ENCODE assay signal across 8 cellular contexts in the genomic region with DNA sequence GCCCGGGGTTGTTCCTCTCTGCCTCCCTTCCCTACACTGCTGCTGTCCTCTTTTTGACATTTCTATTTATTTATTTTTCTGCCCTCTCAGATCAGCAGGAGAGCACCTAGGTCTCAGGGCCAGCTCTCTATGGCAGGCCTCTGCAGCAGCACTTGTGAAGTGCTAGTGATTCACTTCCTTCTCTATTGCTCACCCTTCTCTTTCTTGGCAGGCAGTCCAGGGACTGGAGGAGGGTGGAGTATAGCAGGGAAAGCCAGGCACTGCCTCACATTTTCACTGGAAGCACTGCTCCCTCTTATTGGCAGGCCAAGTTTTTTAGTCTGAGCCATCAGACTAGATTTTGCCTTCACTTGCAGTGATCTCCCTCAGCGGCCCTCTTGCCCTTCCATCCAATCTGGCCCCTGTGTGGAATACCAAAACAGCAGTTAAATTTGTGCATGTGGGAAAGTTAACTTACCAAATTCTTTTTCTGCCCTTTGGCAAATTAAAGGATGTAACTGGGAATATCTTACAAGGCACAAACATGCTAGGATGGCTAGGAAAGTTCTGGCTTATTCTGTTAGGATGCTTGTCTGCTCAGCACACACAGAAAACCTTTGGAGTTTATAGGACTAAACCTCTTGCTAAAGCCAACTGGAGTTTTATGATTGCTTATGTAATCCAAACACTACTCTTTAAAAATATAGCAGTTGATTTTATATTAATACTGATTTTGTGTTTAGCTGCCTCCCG.
A peak's percentile ranks its signal among the peaks of the same experiment; 100 is the strongest.
DNase-seq lines count a peak whose midpoint lies in the region; ATAC-seq and TF ChIP-seq lines count a peak whose summit lies in the region.
"Not testable (repeated sequence)": the region's sequence is repeated elsewhere in the genome, so short reads cannot be mapped to it uniquely, and the experiment has no call there.

No MANE protein-coding gene starts in this region.

- not testable (repeated sequence) for H3K9me3 Mint-ChIP-seq in MCF 10A (ENCODE audit: unreplicated experiment)

- not testable (repeated sequence) for H3K36me3 ChIP-seq in MG63, tibial nerve

- TF ChIP-seq POLR2A in tibial nerve (IDR thresholded peaks at IDR 0.05) = not testable (repeated sequence)

- CTCF ChIA-PET in MCF 10A (lab: Yijun Ruan, JAX) = not testable (repeated sequence)

- peak overlapping the region in 1 of 4 donors; percentile 47 for H3K27ac ChIP-seq in tibial nerve

- H3K27me3 ChIP-seq in MG63, tibial nerve: not testable (repeated sequence)

- peak; percentile 80 for ATAC-seq in left lobe of liver

- H3K4me1 Mint-ChIP-seq in MCF 10A (ENCODE audit: insufficient read depth, unreplicated experiment) = peaks cover 19% of the 10 kb centered on the region

- not testable (repeated sequence) for TF ChIP-seq EP300 in tibial nerve (IDR thresholded peaks at IDR 0.05)

- not testable (repeated sequence) for TF ChIP-seq CTCF in MCF 10A (IDR thresholded peaks at IDR 0.05; ENCODE audit: unreplicated experiment); fibroblast of villous mesenchyme (IDR thresholded peaks at IDR 0.05; ENCODE audit: insufficient read depth, low read depth, low read length); tibial nerve (IDR thresholded peaks at IDR 0.05)

- H3K36me3 Mint-ChIP-seq in MCF 10A (ENCODE audit: insufficient read depth, unreplicated experiment) = not testable (repeated sequence)

- intact Hi-C loops in MCF 10A (cut with micrococcal nuclease); posterior vena cava (cut with DNase I): not testable (repeated sequence)

- not testable (repeated sequence) for H3K4me3 ChIP-seq in MG63; fibroblast of villous mesenchyme (ENCODE audit: low read depth, low read length); tibial nerve

- H3K27ac Mint-ChIP-seq in MCF 10A (ENCODE audit: low read depth, unreplicated experiment) = peak overlapping the region; percentile 91

- DNase-seq in DMS153 (lab: John Stamatoyannopoulos, UW) = peak; percentile 59
- peak; percentile 93 for DNase-seq in MG63
- DNase-seq in T1000 (lab: John Stamatoyannopoulos, UW) = peak; percentile 33
- DNase-seq in MCF 10A (ENCODE audit: unreplicated experiment) = peak; percentile 86
- DNase-seq in fibroblast of villous mesenchyme (ENCODE audit: low read depth) = peak; percentile 18
- not testable (repeated sequence) for DNase-seq in left lobe of liver (ENCODE audit: low spot score)
- peak; percentile 85 for DNase-seq in posterior vena cava (ENCODE audit: low spot score)
- peak; percentile 13 to 64 for DNase-seq in tibial nerve (ENCODE audit: low spot score in 2 of 2)

- POLR2A ChIA-PET in MCF 10A (lab: Yijun Ruan, JAX) = not testable (repeated sequence)

- not testable (repeated sequence) for H3K9me3 ChIP-seq in MG63, tibial nerve

- peaks cover 0 to 11% (median 0%) of the 10 kb centered on the region in 4 donors for H3K4me1 ChIP-seq in tibial nerve

- BruUV-seq in MCF 10A (replicated peaks; lab: Mats Ljungman, UMichigan) = not testable (repeated sequence)

- not testable (repeated sequence) for H3K27me3 Mint-ChIP-seq in MCF 10A (ENCODE audit: insufficient read depth, unreplicated experiment)

- not testable (repeated sequence) for H3K4me3 Mint-ChIP-seq in MCF 10A (ENCODE audit: unreplicated experiment)

- 62% methylated on average over 2 to 3 of the region's 3 CpGs for WGBS in tibial nerve, 2 donors
